In genomic region chrX:49171752-49172279, GRCh38 we compare ENCODE assay signal across 8 cellular contexts. TPM values are rescaled to one million over a fixed set of nuclear protein-coding genes. Genes with fewer than 3 reads are reported as not detected.
DNase-seq lines count a peak whose midpoint lies in the region; TF ChIP-seq lines count a peak whose summit lies in the region.

Gene PLP2 (plus strand): TSS chrX:49171898. CDS start chrX:49172001, 103 bp downstream.

- peak within 1 kb of the TSS; percentile 77 for H3K27ac ChIP-seq in HL-60 (replicated peaks)
- peak within 1 kb of the TSS; percentile 40 for H3K27ac ChIP-seq in angular gyrus (ENCODE audit: low read depth, low read length)

- intact Hi-C loops in T-helper 1 cell treated with Interleukin-12 subunit alpha and Interleukin-12 subunit beta and Interleukin-4 antibody, amounts not matched to agents 30 ng/mL and 1 ng/mL, for 36 hours (cut with micrococcal nuclease), result loop anchor here (1.0 to 5.0 kb wide), 5 partner anchors 8 to 60 kb away; partner anchors contain the start of genes CACNA1F, GPKOW and PRICKLE3

- H3K9ac ChIP-seq in iPS-15b (ENCODE audit: low read depth, low read length), result no peak within 1 kb of the TSS

- peak; percentile 11 for DNase-seq in SKM-1 treated with dmso at 0.1 percent for 144 hours (lab: John Stamatoyannopoulos, UW; ENCODE audit: unreplicated experiment)
- DNase-seq in SKM-1 (lab: John Stamatoyannopoulos, UW; ENCODE audit: unreplicated experiment), result no peak
- DNase-seq in HL-60 (ENCODE audit: low read depth in 1 of 2, low spot score in 1 of 2), result peak in 1 of 2 experiments; percentile 55
- peak; percentile 70 for DNase-seq in stimulated activated CD4-positive, alpha-beta T cell treated with anti-CD3 and anti-CD28 coated beads, Interleukin-12 subunit alpha, Interleukin-12 subunit beta, amount 100 ng/mL, for 4 hours
- no peak for DNase-seq in cortex of kidney (lab: John Stamatoyannopoulos, UW)

- no peaks in the 10 kb centered on the region for H3K9me3 ChIP-seq in iPS-15b (ENCODE audit: control insufficient read depth, insufficient read depth, low read length)

- H3K36me3 ChIP-seq in iPS-15b (ENCODE audit: control insufficient read depth, insufficient read depth, low read length), result peaks cover 5% of the 10 kb centered on the region

- H3K4me3 ChIP-seq in HL-60 (replicated peaks; ENCODE audit: insufficient read depth, low read length), result peak within 1 kb of the TSS; percentile 61
- H3K4me3 ChIP-seq in iPS-15b (ENCODE audit: low read depth, low read length), result peak within 1 kb of the TSS; percentile 55

- TF ChIP-seq CTCF in HL-60 (IDR thresholded peaks at IDR 0.05; ENCODE audit: insufficient read depth, low read length), result no peak

- H3K4me1 ChIP-seq in iPS-15b (ENCODE audit: control insufficient read depth, insufficient read depth, low read length), result peaks cover 5% of the 10 kb centered on the region

- no peaks in the 10 kb centered on the region for H3K27me3 ChIP-seq in HL-60 (ENCODE audit: insufficient read depth, poor library complexity, severe bottlenecking)
- peaks cover 42% of the 10 kb centered on the region for H3K27me3 ChIP-seq in iPS-15b (ENCODE audit: control insufficient read depth, insufficient read depth, low read length)

RNA-seq across cellular contexts. Expression of gene PLP2, which starts in this region (rescaled TPM):
- total RNA-seq in T-helper 1 cell treated with Interleukin-12 subunit alpha and Interleukin-12 subunit beta and Interleukin-4 antibody, amounts not matched to agents 30 ng/mL and 1 ng/mL, for 36 hours, result 89.0 and 90.7 TPM in 2 replicates

Comparison
In these comparisons a context has a peak if more than half of its experiments do, and no peak if none do; other contexts are left out.
1. DNase-seq: peak in SKM-1 treated with dmso at 0.1 percent for 144 hours (single experiment) and stimulated activated CD4-positive, alpha-beta T cell treated with anti-CD3 and anti-CD28 coated beads, Interleukin-12 subunit alpha, Interleukin-12 subunit beta, amount 100 ng/mL, for 4 hours (single experiment); none in SKM-1 (single experiment) and cortex of kidney (single experiment).